12 cellular contexts compared by ENCODE assay signal in the genomic region with DNA sequence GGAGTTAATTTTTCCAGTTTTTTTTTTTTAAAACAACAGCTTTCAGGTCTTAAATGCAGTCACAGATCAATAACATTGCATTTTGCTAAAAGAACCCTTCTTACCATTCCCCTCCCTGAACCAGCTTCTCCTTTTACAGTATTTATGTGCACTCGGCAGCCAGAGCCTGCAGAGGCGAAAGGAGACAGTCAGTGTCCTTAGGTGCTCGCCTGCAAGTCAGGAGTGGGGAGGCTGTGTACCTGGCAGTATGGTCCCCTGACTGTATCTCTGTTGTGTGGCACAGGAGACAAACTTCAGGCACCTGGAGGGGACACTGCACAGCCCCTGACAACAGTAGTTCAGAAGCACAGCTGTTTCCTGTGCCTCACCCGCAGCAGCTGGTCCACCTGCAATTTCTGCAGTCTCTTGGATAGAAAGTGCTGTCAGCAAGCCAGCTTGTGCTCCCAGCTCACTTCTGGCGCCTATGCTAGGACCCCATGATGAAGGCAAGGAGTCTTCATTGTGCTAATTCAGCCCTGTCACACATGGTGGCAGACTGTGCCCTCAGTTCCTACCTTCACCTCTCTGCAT.
DNase-seq lines count a peak whose midpoint lies in the region; ATAC-seq and TF ChIP-seq lines count a peak whose summit lies in the region.
"Had no signal": no experiment of that assay in that cellular context is flagged by ENCODE, and none has a peak within 500 bp of the region (broad histone marks: within the 10 kb centered on the region; RNA-seq: fewer than 3 reads in every experiment).

No MANE protein-coding gene starts in this region.

- peak overlapping the region in 1 of 2 experiments; percentile 65; a peak in 1 of 4 replicates for H3K27ac ChIP-seq in SK-N-SH (ENCODE audit: low read depth in 2 of 2, low read length in 1 of 2)
- H3K27ac ChIP-seq in transverse colon, result no peak overlapping the region
- no peak overlapping the region for H3K27ac ChIP-seq in mammary epithelial cell (ENCODE audit: insufficient read depth, low read depth, low read length)
- H3K27ac ChIP-seq: brain microvascular endothelial cell had no signal

- POLR2A ChIA-PET in SK-N-SH (lab: Yijun Ruan, JAX), result interaction anchor here (0.6 kb wide), 1 partner anchor 95 kb away, joined by 6 read pairs; no protein-coding TSS in a partner anchor

- no TSS peak for BruUV-seq in mammary epithelial cell (replicated peaks; lab: Mats Ljungman, UMichigan)

- WGBS in SK-N-SH (ENCODE audit: low lambda C conversion rate), result 58% methylated on average over 5 of the region's 5 CpGs
- WGBS in transverse colon (ENCODE audit: low coverage in 1 of 2), 2 donors, result 40 to 66% methylated on average over 1 to 5 of the region's 5 CpGs
- 98% methylated on average over 4 of the region's 5 CpGs for WGBS in mammary epithelial cell (ENCODE audit: low coverage, missing lambda C conversion rate)

- no peak for DNase-seq in SK-N-SH
- DNase-seq in NCI-H1105 treated with DMSO at 0.1 percent for 48 hours (lab: John Stamatoyannopoulos, UW), result peak; percentile 5
- peak; percentile 15 for DNase-seq in transverse colon
- DNase-seq in cortex of kidney (lab: John Stamatoyannopoulos, UW), result no peak
- no peak for DNase-seq in nephron progenitor cell
- DNase-seq in mammary epithelial cell, result no peak
- DNase-seq: activated CD8-positive, alpha-beta memory T cell treated with anti-CD3 and anti-CD28 coated beads, Interleukin-2, amount 10 ng/mL, durations not matched to agents 7 days and 5 days; brain microvascular endothelial cell; T-cell had no signal

- no peaks in the 10 kb centered on the region for H3K9me2 ChIP-seq in SK-N-SH

- H3K9me3 ChIP-seq in SK-N-SH (no peaks in the 10 kb centered on the region), transverse colon (no peaks in the 10 kb centered on the region), mammary epithelial cell (replicated peaks; ENCODE audit: insufficient read depth, low read length) (no peaks in the 10 kb centered on the region)

- no peaks in the 10 kb centered on the region for H3K4me1 Mint-ChIP-seq in nephron progenitor cell
- H3K4me1 Mint-ChIP-seq: activated CD8-positive, alpha-beta memory T cell treated with anti-CD3 and anti-CD28 coated beads, Interleukin-2, amount 10 ng/mL, durations not matched to agents 7 days and 5 days; T-cell had no signal

- dilution Hi-C loops in mammary epithelial cell (cut with HindIII; ENCODE audit: low sequenced_read_pairs), result no loop called here

- CTCF ChIA-PET in SK-N-SH (lab: Yijun Ruan, JAX) (interaction anchor here (0.6 to 1.8 kb wide), 7 partner anchors 10 to 293 kb away, joined by 3 to 4 read pairs (median 3); no protein-coding TSS in a partner anchor), mammary epithelial cell (lab: Charles Lee; ENCODE audit: low non-redundant PET) (no interaction called here)

- TF ChIP-seq POLR2A in transverse colon (IDR thresholded peaks at IDR 0.05), result no peak

- no peaks in the 10 kb centered on the region for H3K9me3 Mint-ChIP-seq in nephron progenitor cell
- H3K9me3 Mint-ChIP-seq: T-cell had no signal

- H3K79me2 ChIP-seq in SK-N-SH (ENCODE audit: insufficient read depth) (no peaks in the 10 kb centered on the region), mammary epithelial cell (ENCODE audit: insufficient read depth, low read length) (no peaks in the 10 kb centered on the region)

- H4K20me1 ChIP-seq in SK-N-SH (ENCODE audit: insufficient read depth) (no peaks in the 10 kb centered on the region), mammary epithelial cell (ENCODE audit: insufficient read depth, low read length) (no peaks in the 10 kb centered on the region)

- H3K4me1 ChIP-seq in SK-N-SH (ENCODE audit: control insufficient read depth in 1 of 2, insufficient read depth in 2 of 2, low read depth in 1 of 2, low read length in 1 of 2) (peaks cover 0 to 18% of the 10 kb centered on the region in 2 experiments; a peak in 2 of 4 replicates), transverse colon (no peaks in the 10 kb centered on the region), mammary epithelial cell (ENCODE audit: insufficient read depth, low read length) (no peaks in the 10 kb centered on the region)

- peaks cover 14% of the 10 kb centered on the region for H3K27me3 Mint-ChIP-seq in nephron progenitor cell (ENCODE audit: low read depth, poor library complexity)

- intact Hi-C loops in transverse colon (cut with DNase I; ENCODE audit: low total_unique reads), result no loop called here
- intact Hi-C loops in mammary epithelial cell (cut with micrococcal nuclease), result no loop called here

- peaks cover 0 to 6% of the 10 kb centered on the region in 2 experiments for H3K36me3 ChIP-seq in SK-N-SH (replicated peaks in 1 of 2; ENCODE audit: control insufficient read depth in 1 of 2, insufficient read depth in 2 of 2, low read length in 1 of 2)
- H3K36me3 ChIP-seq in transverse colon, result no peaks in the 10 kb centered on the region
- no peaks in the 10 kb centered on the region for H3K36me3 ChIP-seq in mammary epithelial cell (ENCODE audit: insufficient read depth, low read length)
- H3K36me3 ChIP-seq: brain microvascular endothelial cell had no signal

- no peak for TF ChIP-seq CTCF in SK-N-SH (IDR thresholded peaks at IDR 0.05)
- TF ChIP-seq CTCF in transverse colon (IDR thresholded peaks at IDR 0.05), result no peak
- no peak for TF ChIP-seq CTCF in nephron progenitor cell (IDR thresholded peaks at IDR 0.05)
- TF ChIP-seq CTCF in mammary epithelial cell (conservative IDR thresholded peaks at IDR 0.05 in 1 of 2, IDR thresholded peaks at IDR 0.05 in 1 of 2; ENCODE audit: extremely low read depth in 1 of 2, insufficient read depth in 1 of 2, low read depth in 1 of 2, low read length in 2 of 2), result no peak

- TF ChIP-seq RAD21 in SK-N-SH (IDR thresholded peaks at IDR 0.05; ENCODE audit: low read length), result peak; percentile 33

- no peak for TF ChIP-seq EP300 in SK-N-SH (IDR thresholded peaks at IDR 0.05; ENCODE audit: borderline replicate concordance in 1 of 2, low read depth in 1 of 2, low read length in 1 of 2)
- TF ChIP-seq EP300 in transverse colon (IDR thresholded peaks at IDR 0.05; ENCODE audit: low read depth), result no peak

- no peak overlapping the region for H3K4me2 ChIP-seq in SK-N-SH
- H3K4me2 ChIP-seq in mammary epithelial cell (ENCODE audit: insufficient read depth, low read depth, low read length), result no peak overlapping the region

- H3K4me3 Mint-ChIP-seq in nephron progenitor cell, result no peak overlapping the region
- H3K4me3 Mint-ChIP-seq: activated CD8-positive, alpha-beta memory T cell treated with anti-CD3 and anti-CD28 coated beads, Interleukin-2, amount 10 ng/mL, durations not matched to agents 7 days and 5 days; T-cell had no signal

- no peaks in the 10 kb centered on the region for H3K27me3 ChIP-seq in SK-N-SH (ENCODE audit: insufficient read depth)
- no peaks in the 10 kb centered on the region for H3K27me3 ChIP-seq in transverse colon
- H3K27me3 ChIP-seq in mammary epithelial cell (ENCODE audit: insufficient read depth, low read length), result no peaks in the 10 kb centered on the region
- H3K27me3 ChIP-seq: brain microvascular endothelial cell had no signal

- in situ Hi-C loops in transverse colon (cut with MboI; ENCODE audit: low pct_ligation_motif_present in 1 of 4, low pct_unique_long_range_greater_than_20kb in 1 of 4, low sequenced_read_pairs in 3 of 4), result no loop called here
- in situ Hi-C loops in mammary epithelial cell (cut with MboI; ENCODE audit: low sequenced_read_pairs in 2 of 2), result no loop called here

- no peak overlapping the region for H3K27ac Mint-ChIP-seq in nephron progenitor cell
- H3K27ac Mint-ChIP-seq: activated CD8-positive, alpha-beta memory T cell treated with anti-CD3 and anti-CD28 coated beads, Interleukin-2, amount 10 ng/mL, durations not matched to agents 7 days and 5 days; T-cell had no signal

- no peaks in the 10 kb centered on the region for H3F3A ChIP-seq in SK-N-SH (replicated peaks; ENCODE audit: insufficient read depth)

- H3K36me3 Mint-ChIP-seq in nephron progenitor cell (ENCODE audit: low read depth), result no peaks in the 10 kb centered on the region
- H3K36me3 Mint-ChIP-seq: activated CD8-positive, alpha-beta memory T cell treated with anti-CD3 and anti-CD28 coated beads, Interleukin-2, amount 10 ng/mL, durations not matched to agents 7 days and 5 days; T-cell had no signal

- H3K9ac ChIP-seq in SK-N-SH (no peak overlapping the region), mammary epithelial cell (ENCODE audit: insufficient read depth, low read length) (no peak overlapping the region)

- H2AFZ ChIP-seq in SK-N-SH (ENCODE audit: low read depth) (no peak overlapping the region), mammary epithelial cell (ENCODE audit: low read depth, low read length) (no peak overlapping the region)

- ATAC-seq in SK-N-SH treated with all-trans-retinoic acid at 6 μM for 48 hours (no peak; the same call in 2 of the 3 replicates), HG02870 (IDR thresholded peaks at IDR 0.05; ENCODE audit: unreplicated experiment) (peak; percentile 60)
- ATAC-seq: activated CD8-positive, alpha-beta memory T cell treated with anti-CD3 and anti-CD28 coated beads, Interleukin-2, amount 10 ng/mL, durations not matched to agents 7 days and 5 days; left lobe of liver; T-cell had no signal

- H3K4me3 ChIP-seq in SK-N-SH (ENCODE audit: low read depth in 2 of 2, low read length in 1 of 2), result no peak overlapping the region
- H3K4me3 ChIP-seq in transverse colon, result no peak overlapping the region
- no peak overlapping the region for H3K4me3 ChIP-seq in mammary epithelial cell (replicated peaks in 1 of 3; ENCODE audit: insufficient read depth in 1 of 3, low read depth in 2 of 3, low read length in 3 of 3)

TF ChIP-seq in SK-N-SH, 30 proteins besides CTCF, POLR2A, EP300 and RAD21 (continues in another document):
- no peak for TF ChIP-seq FOSL2 (IDR thresholded peaks at IDR 0.05; ENCODE audit: borderline replicate concordance, low read depth)

TF ChIP-seq in SK-N-SH treated with all-trans-retinoic acid at 6 μM for 48 hours, 23 proteins besides CTCF, POLR2A, EP300 and RAD21:
- TF ChIP-seq ZNF8 (CRISPR knock-in tag; IDR thresholded peaks at IDR 0.05) (no peak), ZFP3 (CRISPR knock-in tag; IDR thresholded peaks at IDR 0.05) (no peak)

Comparison
In these comparisons a context has a peak if more than half of its experiments do, and no peak if none do; other contexts are left out.
1. DNase-seq: peak in NCI-H1105 treated with DMSO at 0.1 percent for 48 hours (single experiment) and transverse colon (single experiment); none in SK-N-SH (single experiment), cortex of kidney (single experiment), nephron progenitor cell (single experiment) and mammary epithelial cell (single experiment).